8 cellular contexts compared by ENCODE assay signal in genomic region chr1:244239261-244239770, GRCh38.
A peak's percentile ranks its signal among the peaks of the same experiment; 100 is the strongest.
DNase-seq lines count a peak whose midpoint lies in the region; ATAC-seq and TF ChIP-seq lines count a peak whose summit lies in the region.
"Had no signal": no experiment of that assay in that cellular context is flagged by ENCODE, and none has a peak within 500 bp of the region (broad histone marks: within the 10 kb centered on the region; RNA-seq: fewer than 3 reads in every experiment).

No MANE protein-coding gene starts in this region.

- H3K36me3 ChIP-seq in H7 (replicated peaks; ENCODE audit: control insufficient read depth, insufficient read depth, low read length) = no peaks in the 10 kb centered on the region

- peak; percentile 76 for ATAC-seq in GM18511 (IDR thresholded peaks at IDR 0.05; ENCODE audit: unreplicated experiment)
- peak; percentile 52 for ATAC-seq in HG03280 (IDR thresholded peaks at IDR 0.05; ENCODE audit: unreplicated experiment)
- ATAC-seq in HG02938 (IDR thresholded peaks at IDR 0.05; ENCODE audit: unreplicated experiment) = no peak

- H3K36me3 Mint-ChIP-seq in mesothelial cell of epicardium = no peaks in the 10 kb centered on the region

- no peaks in the 10 kb centered on the region for H3K27me3 ChIP-seq in H7 (ENCODE audit: control insufficient read depth, insufficient read depth, low read length)

- no peaks in the 10 kb centered on the region for H3K27me3 Mint-ChIP-seq in mesothelial cell of epicardium (ENCODE audit: low read depth)

- no peak for TF ChIP-seq CTCF in mesothelial cell of epicardium (IDR thresholded peaks at IDR 0.05; ENCODE audit: unreplicated experiment)

- H3K27ac Mint-ChIP-seq in mesothelial cell of epicardium = peak overlapping the region; percentile 91

- no peaks in the 10 kb centered on the region for H3K9me3 Mint-ChIP-seq in mesothelial cell of epicardium

- no peak overlapping the region for H3K4me3 ChIP-seq in H7 (ENCODE audit: insufficient read depth, low read depth, low read length)

- no peak overlapping the region for H3K4me3 Mint-ChIP-seq in mesothelial cell of epicardium

- H3K4me1 Mint-ChIP-seq in mesothelial cell of epicardium = peaks cover 30% of the 10 kb centered on the region

- DNase-seq in SHP77 (lab: John Stamatoyannopoulos, UW) (peak; percentile 79), mesothelial cell of epicardium (ENCODE audit: low spot score in 2 of 2, unreplicated experiment in 2 of 2) (no peak), kidney glomerular epithelial cell (lab: John Stamatoyannopoulos, UW) (no peak), H7 (no peak)
- DNase-seq: caudate nucleus had no signal

Comparison
In these comparisons a context has a peak if more than half of its experiments do, and no peak if none do; other contexts are left out.
1. DNase-seq: peak in SHP77 (2 of 2); none in mesothelial cell of epicardium (0 of 2), kidney glomerular epithelial cell (single experiment) and H7 (single experiment).